Comparison of ENCODE assay signal across 8 cellular contexts in the genomic region with DNA sequence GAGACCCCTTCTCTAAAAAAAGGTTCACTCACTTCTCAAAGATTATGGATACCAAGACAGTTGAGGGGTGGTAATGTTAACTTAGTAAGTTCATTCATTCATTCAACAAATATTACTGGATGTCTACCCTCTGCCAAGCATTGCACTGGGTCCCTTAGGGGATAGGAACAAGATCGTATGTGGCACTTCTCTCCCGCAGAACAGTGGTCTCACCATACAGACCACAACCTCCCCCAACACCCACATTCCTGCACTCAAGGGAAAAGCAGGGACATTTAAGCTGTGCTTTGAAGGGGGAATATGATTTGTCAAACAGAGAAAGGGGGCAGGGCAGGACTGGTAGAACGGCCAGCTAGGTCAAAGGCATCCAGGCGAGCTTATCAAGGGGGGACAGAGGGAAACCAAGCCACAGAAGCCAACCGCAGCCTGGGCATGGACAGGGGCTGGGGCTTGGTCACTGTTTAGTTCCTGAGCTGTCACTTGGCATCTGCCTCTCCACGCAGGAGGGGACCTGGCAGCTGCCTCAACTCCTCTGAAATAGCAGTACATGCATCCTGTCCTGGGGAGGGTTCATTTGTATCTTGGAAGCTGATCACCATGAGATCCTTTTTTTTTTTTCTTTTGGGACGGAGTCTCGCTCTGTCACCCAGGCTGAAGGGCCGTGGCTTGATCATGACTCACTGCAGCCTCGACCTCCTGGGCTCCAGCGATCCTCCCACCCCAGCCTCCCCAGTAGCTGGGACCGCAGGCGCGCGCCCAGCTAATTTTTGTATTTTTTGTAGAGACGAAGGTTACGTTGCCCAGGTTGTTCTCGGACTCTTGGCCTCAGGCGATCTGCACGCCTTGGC. TPM values are rescaled to one million over a fixed set of nuclear protein-coding genes. Genes with fewer than 3 reads are reported as not detected.
DNase-seq lines count a peak whose midpoint lies in the region; ATAC-seq and TF ChIP-seq lines count a peak whose summit lies in the region.

No MANE protein-coding gene starts in this region.

- H3K4me3 Mint-ChIP-seq in mesothelial cell of epicardium, result peak overlapping the region; percentile 87

- no peaks in the 10 kb centered on the region for H3K36me3 ChIP-seq in HEK293 (ENCODE audit: control insufficient read depth in 2 of 2, insufficient read depth in 1 of 2, low read length in 2 of 2)

- no peak for ATAC-seq in HG02571 (IDR thresholded peaks at IDR 0.05; ENCODE audit: unreplicated experiment)

- H3K27me3 Mint-ChIP-seq in mesothelial cell of epicardium (ENCODE audit: low read depth), result peaks cover 2% of the 10 kb centered on the region

- H3K9me3 Mint-ChIP-seq in mesothelial cell of epicardium, result no peaks in the 10 kb centered on the region

- H3K27ac ChIP-seq in HEK293 (ENCODE audit: extremely low read depth, low read depth, low read length), result no peak overlapping the region; the same call in 1 of the 2 replicates

- H3K4me3 ChIP-seq in AG04449 (ENCODE audit: low read depth, low read length), result peak overlapping the region; percentile 58; the same call in 1 of the 2 replicates
- H3K4me3 ChIP-seq in HEK293 (ENCODE audit: low read depth, low read length), result no peak overlapping the region

- no peaks in the 10 kb centered on the region for H3K9me3 ChIP-seq in HEK293 (ENCODE audit: control insufficient read depth, insufficient read depth, low read depth, low read length)

- H3K4me1 Mint-ChIP-seq in mesothelial cell of epicardium, result peaks cover 16% of the 10 kb centered on the region

- peaks cover 5% of the 10 kb centered on the region; the same call in 1 of the 2 replicates for H3K4me1 ChIP-seq in HEK293 (ENCODE audit: control insufficient read depth, insufficient read depth, low read length)

- H3K27ac Mint-ChIP-seq in mesothelial cell of epicardium, result peak overlapping the region; percentile 91

- no peaks in the 10 kb centered on the region for H3K36me3 Mint-ChIP-seq in mesothelial cell of epicardium

- CTCF ChIA-PET in AG04449 (lab: Yijun Ruan, JAX), result interaction anchor here (0.7 to 1.8 kb wide), 6 partner anchors 9 to 220 kb away, joined by 3 to 5 read pairs (median 4); no protein-coding TSS in a partner anchor
- CTCF ChIA-PET in HEK293 (lab: Yijun Ruan, JAX), result interaction anchor here (0.7 to 4.7 kb wide), 5 partner anchors 9 to 278 kb away, joined by 3 to 40 read pairs (median 3); no protein-coding TSS in a partner anchor

- TF ChIP-seq CTCF in AG04449 (IDR thresholded peaks at IDR 0.05; ENCODE audit: insufficient read depth, low read length, missing control alignments) (no peak), HEK293 (tag by site-specific recombination; IDR thresholded peaks at IDR 0.05) (no peak), mesothelial cell of epicardium (IDR thresholded peaks at IDR 0.05; ENCODE audit: unreplicated experiment) (no peak)

- POLR2A ChIA-PET in AG04449 (lab: Yijun Ruan, JAX) (interaction anchor here (2.1 kb wide), 1 partner anchor 8 kb away, joined by 8 read pairs; no protein-coding TSS in a partner anchor), HEK293 (lab: Yijun Ruan, JAX) (interaction anchor here (1.3 to 1.6 kb wide), 3 partner anchors 15 to 77 kb away, joined by 4 to 10 read pairs (median 8); no protein-coding TSS in a partner anchor)

- DNase-seq in AG04449 (ENCODE audit: low read depth, low spot score) (no peak), astrocyte of the hippocampus (ENCODE audit: low read depth, low spot score) (peak; percentile 72), mesothelial cell of epicardium (ENCODE audit: low spot score in 2 of 2, unreplicated experiment in 2 of 2) (no peak), NCI-H187 treated with DMSO at 0.1 percent for 48 hours (lab: John Stamatoyannopoulos, UW) (no peak), NCI-H1092 (lab: John Stamatoyannopoulos, UW) (no peak), NCI-H526 treated with DMSO at 0.1 percent for 48 hours (lab: John Stamatoyannopoulos, UW) (no peak)

TF ChIP-seq in HEK293, 187 proteins besides CTCF, POLR2A, EP300 and RAD21:
- TF ChIP-seq, protein P1, sequence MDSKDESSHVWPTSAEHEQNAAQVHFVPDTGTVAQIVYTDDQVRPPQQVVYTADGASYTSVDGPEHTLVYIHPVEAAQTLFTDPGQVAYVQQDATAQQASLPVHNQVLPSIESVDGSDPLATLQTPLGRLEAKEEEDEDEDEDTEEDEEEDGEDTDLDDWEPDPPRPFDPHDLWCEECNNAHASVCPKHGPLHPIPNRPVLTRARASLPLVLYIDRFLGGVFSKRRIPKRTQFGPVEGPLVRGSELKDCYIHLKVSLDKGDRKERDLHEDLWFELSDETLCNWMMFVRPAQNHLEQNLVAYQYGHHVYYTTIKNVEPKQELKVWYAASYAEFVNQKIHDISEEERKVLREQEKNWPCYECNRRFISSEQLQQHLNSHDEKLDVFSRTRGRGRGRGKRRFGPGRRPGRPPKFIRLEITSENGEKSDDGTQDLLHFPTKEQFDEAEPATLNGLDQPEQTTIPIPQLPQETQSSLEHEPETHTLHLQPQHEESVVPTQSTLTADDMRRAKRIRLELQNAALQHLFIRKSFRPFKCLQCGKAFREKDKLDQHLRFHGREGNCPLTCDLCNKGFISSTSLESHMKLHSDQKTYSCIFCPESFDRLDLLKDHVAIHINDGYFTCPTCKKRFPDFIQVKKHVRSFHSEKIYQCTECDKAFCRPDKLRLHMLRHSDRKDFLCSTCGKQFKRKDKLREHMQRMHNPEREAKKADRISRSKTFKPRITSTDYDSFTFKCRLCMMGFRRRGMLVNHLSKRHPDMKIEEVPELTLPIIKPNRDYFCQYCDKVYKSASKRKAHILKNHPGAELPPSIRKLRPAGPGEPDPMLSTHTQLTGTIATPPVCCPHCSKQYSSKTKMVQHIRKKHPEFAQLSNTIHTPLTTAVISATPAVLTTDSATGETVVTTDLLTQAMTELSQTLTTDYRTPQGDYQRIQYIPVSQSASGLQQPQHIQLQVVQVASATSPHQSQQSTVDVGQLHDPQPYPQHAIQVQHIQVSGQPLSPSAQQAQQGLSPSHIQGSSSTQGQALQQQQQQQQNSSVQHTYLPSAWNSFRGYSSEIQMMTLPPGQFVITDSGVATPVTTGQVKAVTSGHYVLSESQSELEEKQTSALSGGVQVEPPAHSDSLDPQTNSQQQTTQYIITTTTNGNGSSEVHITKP (tag by site-specific recombination; IDR thresholded peaks at IDR 0.05), result peak; percentile 62
- 0 out of 2 replicates have a peak, but pooled peaks have one; percentile 10 for TF ChIP-seq ZBTB17 (tag by site-specific recombination; IDR thresholded peaks at IDR 0.05)
- TF ChIP-seq, protein P2, sequence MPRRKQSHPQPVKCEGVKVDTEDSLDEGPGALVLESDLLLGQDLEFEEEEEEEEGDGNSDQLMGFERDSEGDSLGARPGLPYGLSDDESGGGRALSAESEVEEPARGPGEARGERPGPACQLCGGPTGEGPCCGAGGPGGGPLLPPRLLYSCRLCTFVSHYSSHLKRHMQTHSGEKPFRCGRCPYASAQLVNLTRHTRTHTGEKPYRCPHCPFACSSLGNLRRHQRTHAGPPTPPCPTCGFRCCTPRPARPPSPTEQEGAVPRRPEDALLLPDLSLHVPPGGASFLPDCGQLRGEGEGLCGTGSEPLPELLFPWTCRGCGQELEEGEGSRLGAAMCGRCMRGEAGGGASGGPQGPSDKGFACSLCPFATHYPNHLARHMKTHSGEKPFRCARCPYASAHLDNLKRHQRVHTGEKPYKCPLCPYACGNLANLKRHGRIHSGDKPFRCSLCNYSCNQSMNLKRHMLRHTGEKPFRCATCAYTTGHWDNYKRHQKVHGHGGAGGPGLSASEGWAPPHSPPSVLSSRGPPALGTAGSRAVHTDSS (tag by site-specific recombination; IDR thresholded peaks at IDR 0.05), result no peak
- peak; percentile 56 for TF ChIP-seq ZNF341 (tag by site-specific recombination; IDR thresholded peaks at IDR 0.05; ENCODE audit: low read depth)

RNA-seq across cellular contexts. Expression of a gene that starts 0.9 kb away (rescaled TPM):
- 34.1 to 40.8 TPM (median 40.2 TPM) in 3 replicates for total RNA-seq in mesothelial cell of epicardium

RNA-seq across cellular contexts. Expression of a gene that starts 34.1 kb away (rescaled TPM):
- total RNA-seq in mesothelial cell of epicardium, result 25.8 to 30.0 TPM (median 25.8 TPM) in 3 replicates
